In the genomic region with DNA sequence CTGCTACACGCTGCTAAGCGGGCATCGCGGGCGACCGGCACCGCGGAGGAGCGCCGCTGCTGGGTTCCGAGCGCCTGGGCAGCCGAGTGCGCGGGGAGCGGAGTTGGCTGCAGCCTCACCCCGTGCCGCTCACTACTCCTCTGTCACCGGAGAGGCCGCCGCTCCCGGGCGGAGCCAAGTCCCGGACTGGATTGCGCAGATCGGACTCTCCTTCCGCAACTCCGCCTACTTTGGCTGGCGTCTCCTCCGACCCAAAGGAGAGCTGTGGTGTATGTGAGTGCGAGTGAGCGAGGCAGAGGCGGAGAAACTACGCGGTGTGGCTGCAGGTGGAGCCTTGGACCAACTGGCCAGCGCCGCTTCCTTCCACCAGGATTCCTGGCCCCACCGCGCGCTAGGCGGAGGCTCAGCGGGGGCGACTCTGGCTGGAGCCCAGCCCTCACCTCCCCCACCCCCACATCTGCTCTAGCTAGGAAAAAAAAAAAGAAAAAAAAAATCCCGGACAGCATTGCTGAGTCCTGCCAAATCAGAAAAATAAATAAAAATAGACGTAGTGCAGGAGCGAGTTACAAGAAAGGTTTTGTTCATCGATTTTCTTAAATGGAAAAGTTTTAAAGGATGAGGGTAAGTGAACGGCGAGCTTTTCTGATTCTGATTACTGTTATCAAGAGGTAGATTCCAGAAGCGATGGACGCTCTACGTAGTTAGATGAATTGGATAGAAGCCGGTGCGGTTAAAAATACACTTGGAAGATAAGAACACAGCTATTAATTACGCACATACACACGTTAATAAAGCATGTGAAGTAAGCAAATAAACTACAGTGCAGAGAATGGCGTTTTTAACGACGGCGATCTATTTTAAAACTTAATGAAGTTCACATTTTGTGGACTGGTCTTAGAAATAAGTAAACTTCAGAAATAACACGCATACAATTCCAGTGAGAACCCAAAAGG, we compare ENCODE assay signal across 8 cellular contexts. TPM values are rescaled to one million over a fixed set of nuclear protein-coding genes. Genes with fewer than 3 reads are reported as not detected.
DNase-seq lines count a peak whose midpoint lies in the region; ATAC-seq and TF ChIP-seq lines count a peak whose summit lies in the region.

A gene with protein sequence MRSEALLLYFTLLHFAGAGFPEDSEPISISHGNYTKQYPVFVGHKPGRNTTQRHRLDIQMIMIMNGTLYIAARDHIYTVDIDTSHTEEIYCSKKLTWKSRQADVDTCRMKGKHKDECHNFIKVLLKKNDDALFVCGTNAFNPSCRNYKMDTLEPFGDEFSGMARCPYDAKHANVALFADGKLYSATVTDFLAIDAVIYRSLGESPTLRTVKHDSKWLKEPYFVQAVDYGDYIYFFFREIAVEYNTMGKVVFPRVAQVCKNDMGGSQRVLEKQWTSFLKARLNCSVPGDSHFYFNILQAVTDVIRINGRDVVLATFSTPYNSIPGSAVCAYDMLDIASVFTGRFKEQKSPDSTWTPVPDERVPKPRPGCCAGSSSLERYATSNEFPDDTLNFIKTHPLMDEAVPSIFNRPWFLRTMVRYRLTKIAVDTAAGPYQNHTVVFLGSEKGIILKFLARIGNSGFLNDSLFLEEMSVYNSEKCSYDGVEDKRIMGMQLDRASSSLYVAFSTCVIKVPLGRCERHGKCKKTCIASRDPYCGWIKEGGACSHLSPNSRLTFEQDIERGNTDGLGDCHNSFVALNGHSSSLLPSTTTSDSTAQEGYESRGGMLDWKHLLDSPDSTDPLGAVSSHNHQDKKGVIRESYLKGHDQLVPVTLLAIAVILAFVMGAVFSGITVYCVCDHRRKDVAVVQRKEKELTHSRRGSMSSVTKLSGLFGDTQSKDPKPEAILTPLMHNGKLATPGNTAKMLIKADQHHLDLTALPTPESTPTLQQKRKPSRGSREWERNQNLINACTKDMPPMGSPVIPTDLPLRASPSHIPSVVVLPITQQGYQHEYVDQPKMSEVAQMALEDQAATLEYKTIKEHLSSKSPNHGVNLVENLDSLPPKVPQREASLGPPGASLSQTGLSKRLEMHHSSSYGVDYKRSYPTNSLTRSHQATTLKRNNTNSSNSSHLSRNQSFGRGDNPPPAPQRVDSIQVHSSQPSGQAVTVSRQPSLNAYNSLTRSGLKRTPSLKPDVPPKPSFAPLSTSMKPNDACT (minus strand): TSS at position 142 of the 953 bp plus-strand sequence. CDS start 69,879 bp downstream, outside the sequence.

- H3K36me3 Mint-ChIP-seq in stimulated activated memory B cell treated with anti-CD40 and anti-IgM and Interleukin-4, amounts not matched to agents 10 μg/mL and 1 μg/mL and 100 μg/mL, for 72 hours, result no peaks in the 10 kb centered on the region

- peak within 1 kb of the TSS; percentile 69 for H3K27ac Mint-ChIP-seq in stimulated activated memory B cell treated with anti-CD40 and anti-IgM and Interleukin-4, amounts not matched to agents 10 μg/mL and 1 μg/mL and 100 μg/mL, for 72 hours

- peak within 1 kb of the TSS; percentile 92 for H3K4me3 Mint-ChIP-seq in stimulated activated memory B cell treated with anti-CD40 and anti-IgM and Interleukin-4, amounts not matched to agents 10 μg/mL and 1 μg/mL and 100 μg/mL, for 72 hours

- TF ChIP-seq CTCF in BE2C (IDR thresholded peaks at IDR 0.05; ENCODE audit: low read depth, low read length), result peak; percentile 30

- H3K9me3 Mint-ChIP-seq in stimulated activated memory B cell treated with anti-CD40 and anti-IgM and Interleukin-4, amounts not matched to agents 10 μg/mL and 1 μg/mL and 100 μg/mL, for 72 hours, result no peaks in the 10 kb centered on the region

- ATAC-seq in GM18873 (IDR thresholded peaks at IDR 0.05; ENCODE audit: low FRiP score, unreplicated experiment), result peak; percentile 58
- peak; percentile 48 for ATAC-seq in HG03097 (IDR thresholded peaks at IDR 0.05; ENCODE audit: low FRiP score, unreplicated experiment)
- ATAC-seq in esophagus mucosa, result peak; percentile 96
- peak; percentile 73 for ATAC-seq in stimulated activated memory B cell treated with anti-CD40 and anti-IgM and Interleukin-4, amounts not matched to agents 10 μg/mL and 1 μg/mL and 100 μg/mL, for 72 hours

- no peaks in the 10 kb centered on the region for H3K9me3 ChIP-seq in BE2C

- H3K27me3 Mint-ChIP-seq in stimulated activated memory B cell treated with anti-CD40 and anti-IgM and Interleukin-4, amounts not matched to agents 10 μg/mL and 1 μg/mL and 100 μg/mL, for 72 hours, result peaks cover 82% of the 10 kb centered on the region

- DNase-seq in BE2C, result peak; percentile 94
- DNase-seq in NCI-H2171 treated with DMSO at 0.1 percent for 48 hours (lab: John Stamatoyannopoulos, UW), result peak; percentile 79
- DNase-seq in activated CD8-positive, alpha-beta memory T cell treated with anti-CD3 and anti-CD28 coated beads for 48 hours (ENCODE audit: low read depth in 2 of 3, low spot score in 2 of 3), result peak in 2 of 3 experiments; percentile 32 to 44
- peak; percentile 84 for DNase-seq in middle frontal gyrus (ENCODE audit: extremely low spot score, low spot score)

- H3K36me3 ChIP-seq in BE2C, result no peaks in the 10 kb centered on the region

- 0 out of 2 replicates have a peak, but pooled peaks cover 3% of the 10 kb centered on the region for H3K27me3 ChIP-seq in BE2C

- no peaks in the 10 kb centered on the region for H3K4me1 ChIP-seq in BE2C

- H3K4me1 Mint-ChIP-seq in stimulated activated memory B cell treated with anti-CD40 and anti-IgM and Interleukin-4, amounts not matched to agents 10 μg/mL and 1 μg/mL and 100 μg/mL, for 72 hours, result peaks cover 53% of the 10 kb centered on the region

- peak within 1 kb of the TSS; percentile 91 for H3K4me3 ChIP-seq in BE2C (ENCODE audit: low read depth, low read length)

RNA-seq across cellular contexts. Expression of the gene that starts here (rescaled TPM):
- 112 TPM for polyA plus RNA-seq in BE2C (2012; ENCODE audit: insufficient read depth, insufficient read length, low read depth)
- total RNA-seq in esophagus mucosa, result 6.1 TPM

Comparison
In these comparisons a context has a peak if more than half of its experiments do, and no peak if none do; other contexts are left out.
1. Peak in every context shown above with its lines: DNase-seq, ATAC-seq and H3K4me3 ChIP-seq.
2. DNase-seq: peak in every context shown above with its lines; median percentile 94 in BE2C; 84 in middle frontal gyrus; 79 in NCI-H2171 treated with DMSO at 0.1 percent for 48 hours; 38 in activated CD8-positive, alpha-beta memory T cell treated with anti-CD3 and anti-CD28 coated beads for 48 hours.